In genomic region chr11:129946256-129946655, GRCh38 we compare ENCODE assay signal across 1 cellular context.
TF ChIP-seq lines count a peak whose summit lies in the region.

No MANE protein-coding gene starts in this region.

TF ChIP-seq in WTC11, 78 proteins besides CTCF, POLR2A, EP300 and RAD21 (continued from another document):
- TF ChIP-seq STAT6 (CRISPR knock-in tag; conservative IDR thresholded peaks at IDR 0.05; ENCODE audit: low read depth) = no peak
- TF ChIP-seq TP53 (CRISPR knock-in tag; IDR thresholded peaks at IDR 0.05) = no peak
- TF ChIP-seq CBFB (CRISPR knock-in tag; IDR thresholded peaks at IDR 0.05; ENCODE audit: low read depth) = no peak
- TF ChIP-seq ZSCAN18 (CRISPR knock-in tag; IDR thresholded peaks at IDR 0.05) = no peak
- no peak for TF ChIP-seq ZNF219 (CRISPR knock-in tag; IDR thresholded peaks at IDR 0.05; ENCODE audit: borderline replicate concordance)
- TF ChIP-seq MYBL2 (CRISPR knock-in tag; IDR thresholded peaks at IDR 0.05) = no peak
- TF ChIP-seq ETV6 (CRISPR knock-in tag; IDR thresholded peaks at IDR 0.05) = no peak; the same call in 1 of the 2 replicates
- TF ChIP-seq SOX15 (CRISPR knock-in tag; IDR thresholded peaks at IDR 0.05) = no peak
- TF ChIP-seq HMGXB4 (CRISPR knock-in tag; IDR thresholded peaks at IDR 0.05) = no peak
- no peak for TF ChIP-seq CREM (CRISPR knock-in tag; IDR thresholded peaks at IDR 0.05)
- no peak for TF ChIP-seq RORB (CRISPR knock-in tag; IDR thresholded peaks at IDR 0.05)
